Comparison of ENCODE assay signal across 8 cellular contexts in genomic region chr5:40689442-40689841, GRCh38. TPM values are rescaled to one million over a fixed set of nuclear protein-coding genes. Genes with fewer than 3 reads are reported as not detected.
DNase-seq lines count a peak whose midpoint lies in the region; ATAC-seq and TF ChIP-seq lines count a peak whose summit lies in the region.

No MANE protein-coding gene starts in this region.

- no peak overlapping the region for H3K27ac ChIP-seq in prostate gland

- no peaks in the 10 kb centered on the region for H3K9me3 ChIP-seq in prostate gland

- H3K4me3 ChIP-seq in prostate gland = no peak overlapping the region

- no peaks in the 10 kb centered on the region for H3K27me3 Mint-ChIP-seq in osteocyte (ENCODE audit: unreplicated experiment)

- intact Hi-C loops in prostate gland (cut with DNase I) = loop anchor here (5.0 kb wide), 3 partner anchors 742 to 1112 kb away; no protein-coding TSS in a partner anchor

- peaks cover 10% of the 10 kb centered on the region for H3K4me1 ChIP-seq in prostate gland (replicated peaks)

- H3K4me1 Mint-ChIP-seq in osteocyte (ENCODE audit: unreplicated experiment) = peaks cover 63% of the 10 kb centered on the region

- H3K36me3 ChIP-seq in prostate gland = no peaks in the 10 kb centered on the region

- H3K4me3 Mint-ChIP-seq in osteocyte (ENCODE audit: unreplicated experiment) = no peak overlapping the region

- H3K27me3 ChIP-seq in prostate gland (replicated peaks; ENCODE audit: insufficient read depth) = no peaks in the 10 kb centered on the region

- TF ChIP-seq CTCF in osteocyte (IDR thresholded peaks at IDR 0.05) = no peak
- no peak for TF ChIP-seq CTCF in prostate gland (IDR thresholded peaks at IDR 0.05)

- no peaks in the 10 kb centered on the region for H3K9me3 Mint-ChIP-seq in osteocyte (ENCODE audit: unreplicated experiment)

- peak; percentile 98 for DNase-seq in RKO (ENCODE audit: low spot score)
- DNase-seq in effector CD4-positive, alpha-beta T cell = peak; percentile 27
- no peak for DNase-seq in osteocyte (ENCODE audit: extremely low spot score, unreplicated experiment)
- no peak for DNase-seq in effector CD8-positive, alpha-beta T cell (lab: John Stamatoyannopoulos, UW)
- DNase-seq in SK-N-DZ (ENCODE audit: low spot score) = no peak
- no peak for DNase-seq in prostate gland (ENCODE audit: low spot score)

- peaks cover 52% of the 10 kb centered on the region for H3K36me3 Mint-ChIP-seq in osteocyte (ENCODE audit: unreplicated experiment)

- ATAC-seq in GM18498 (IDR thresholded peaks at IDR 0.05; ENCODE audit: unreplicated experiment) (peak; percentile 56), HG02798 (IDR thresholded peaks at IDR 0.05; ENCODE audit: poor library complexity, unreplicated experiment) (peak; percentile 45)

- peak overlapping the region; percentile 86 for H3K27ac Mint-ChIP-seq in osteocyte (ENCODE audit: unreplicated experiment)

- WGBS in prostate gland = 17% methylated on average over 3 of the region's 3 CpGs

- TF ChIP-seq POLR2A in prostate gland (IDR thresholded peaks at IDR 0.05) = no peak

RNA-seq across cellular contexts. Expression of gene PTGER4, which starts 9.7 kb away (rescaled TPM):
- total RNA-seq in osteocyte = 68.0 and 70.0 TPM in 2 replicates
- not detected in 2 replicates for polyA plus RNA-seq in SK-N-DZ (2014; cell fraction: cytosol; rRNA removed)
- polyA plus RNA-seq in SK-N-DZ (2014; cell fraction: nucleus; rRNA removed) = not detected in 2 replicates
- 10 to 100 TPM; 22.0 to 78.3 TPM for total RNA-seq in prostate gland

Comparison
In these comparisons a context has a peak if more than half of its experiments do, and no peak if none do; other contexts are left out.
1. DNase-seq: peak in RKO (single experiment) and effector CD4-positive, alpha-beta T cell (single experiment); none in osteocyte (single experiment), effector CD8-positive, alpha-beta T cell (single experiment), SK-N-DZ (single experiment) and prostate gland (single experiment).